3 cellular contexts compared by ENCODE assay signal in genomic region chr17:58119491-58119890, GRCh38. TPM values are rescaled to one million over a fixed set of nuclear protein-coding genes. Genes with fewer than 3 reads are reported as not detected.
"Had no signal": no experiment of that assay in that cellular context is flagged by ENCODE, and none has a peak within 500 bp of the region (broad histone marks: within the 10 kb centered on the region; RNA-seq: fewer than 3 reads in every experiment).

No MANE protein-coding gene starts in this region.

- DNase-seq: GF-D8 had no signal

- ATAC-seq: GM12878 had no signal

- H3K4me3 ChIP-seq: GM12878 had no signal

RNA-seq across cellular contexts. Expression of gene OR4D1, which starts 28.7 kb away (rescaled TPM):
- total RNA-seq: G401, GM12878 had no signal
- polyA plus RNA-seq: GM12878 had no signal

RNA-seq across cellular contexts. Expression of gene OR4D2, which starts 47.3 kb away (rescaled TPM):
- total RNA-seq: G401, GM12878 had no signal
